ENCODE assay signal across 1 cellular context in genomic region chr17:66952681-66953638, GRCh38.
A peak's percentile ranks its signal among the peaks of the same experiment; 100 is the strongest.
TF ChIP-seq lines count a peak whose summit lies in the region.

No MANE protein-coding gene starts in this region.

TF ChIP-seq in HEK293, 187 proteins besides CTCF, POLR2A, EP300 and RAD21 (continued from another document):
- no peak for TF ChIP-seq ZNF280C (tag by site-specific recombination; IDR thresholded peaks at IDR 0.05)
- no peak for TF ChIP-seq ZSCAN30 (tag by site-specific recombination; IDR thresholded peaks at IDR 0.05)
- TF ChIP-seq ZNF560 (tag by site-specific recombination; IDR thresholded peaks at IDR 0.05; ENCODE audit: borderline replicate concordance): no peak
- TF ChIP-seq ZIC2 (tag by site-specific recombination; IDR thresholded peaks at IDR 0.05): peak; percentile 72
- TF ChIP-seq, protein P1, sequence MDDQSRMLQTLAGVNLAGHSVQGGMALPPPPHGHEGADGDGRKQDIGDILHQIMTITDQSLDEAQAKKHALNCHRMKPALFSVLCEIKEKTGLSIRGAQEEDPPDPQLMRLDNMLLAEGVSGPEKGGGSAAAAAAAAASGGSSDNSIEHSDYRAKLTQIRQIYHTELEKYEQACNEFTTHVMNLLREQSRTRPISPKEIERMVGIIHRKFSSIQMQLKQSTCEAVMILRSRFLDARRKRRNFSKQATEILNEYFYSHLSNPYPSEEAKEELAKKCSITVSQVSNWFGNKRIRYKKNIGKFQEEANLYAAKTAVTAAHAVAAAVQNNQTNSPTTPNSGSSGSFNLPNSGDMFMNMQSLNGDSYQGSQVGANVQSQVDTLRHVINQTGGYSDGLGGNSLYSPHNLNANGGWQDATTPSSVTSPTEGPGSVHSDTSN (CRISPR knock-in tag; IDR thresholded peaks at IDR 0.05): no peak
- TF ChIP-seq GLIS1 (tag by site-specific recombination; IDR thresholded peaks at IDR 0.05): peak; percentile 87
- TF ChIP-seq SETDB1 (IDR thresholded peaks at IDR 0.05; ENCODE audit: insufficient read length, low read length): no peak
- TF ChIP-seq SP3 (tag by site-specific recombination; IDR thresholded peaks at IDR 0.05): no peak
- no peak for TF ChIP-seq ZNF558 (tag by site-specific recombination; IDR thresholded peaks at IDR 0.05)
- no peak for TF ChIP-seq ZBTB7A (tag by site-specific recombination; IDR thresholded peaks at IDR 0.05; ENCODE audit: low read depth)
- TF ChIP-seq ZNF596 (tag by site-specific recombination; IDR thresholded peaks at IDR 0.05): no peak
